ENCODE assay signal across 1 cellular context in genomic region chr19:37867831-37868230, GRCh38.
TF ChIP-seq lines count a peak whose summit lies in the region.

No MANE protein-coding gene starts in this region.

TF ChIP-seq in IMR-90, 13 proteins besides CTCF, POLR2A, EP300 and RAD21:
- peak; percentile 39; the same call in 1 of the 2 replicates for TF ChIP-seq FOS (IDR thresholded peaks at IDR 0.05; ENCODE audit: low read depth, low read length)
- TF ChIP-seq SMC3 (IDR thresholded peaks at IDR 0.05; ENCODE audit: low read depth, low read length) = no peak
